ENCODE assay signal across 8 cellular contexts in the genomic region with DNA sequence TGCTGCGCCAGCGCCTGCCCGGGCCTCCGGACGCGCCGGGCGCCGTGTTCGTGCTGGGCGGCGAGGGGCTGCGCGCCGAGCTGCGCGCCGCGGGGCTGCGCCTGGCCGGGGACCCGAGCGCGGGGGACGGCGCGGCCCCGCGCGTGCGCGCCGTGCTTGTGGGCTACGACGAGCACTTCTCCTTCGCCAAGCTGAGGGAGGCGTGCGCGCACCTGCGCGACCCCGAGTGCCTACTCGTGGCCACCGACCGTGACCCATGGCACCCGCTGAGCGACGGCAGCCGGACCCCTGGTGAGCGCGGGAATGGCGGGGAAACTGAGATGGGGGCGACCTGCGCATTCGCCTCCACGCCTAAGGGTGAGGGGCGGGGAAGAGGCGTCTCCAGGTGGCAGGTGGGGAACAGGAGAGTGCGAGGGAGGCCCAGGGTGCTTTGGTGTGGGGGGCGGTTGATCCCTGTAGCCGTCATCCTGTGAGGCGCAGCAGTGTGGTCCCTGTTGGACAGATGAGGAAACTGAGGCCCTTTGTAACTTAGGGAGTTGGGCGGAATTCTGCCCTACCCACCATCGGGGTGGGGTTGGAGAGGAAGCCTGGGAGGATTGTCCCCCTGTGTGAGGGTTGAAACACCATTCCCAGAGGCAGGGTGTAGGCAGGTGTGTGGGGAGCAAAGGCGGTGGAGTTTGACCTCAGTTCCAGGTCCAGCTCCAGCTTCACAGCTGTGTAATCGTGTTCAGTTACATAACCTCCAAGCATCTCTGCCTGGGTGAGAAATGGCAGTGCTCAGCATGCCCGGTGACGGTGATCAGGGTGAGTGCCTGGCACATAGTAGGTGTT. TPM values are rescaled to one million over a fixed set of nuclear protein-coding genes. Genes with fewer than 3 reads are reported as not detected.
A peak's percentile ranks its signal among the peaks of the same experiment; 100 is the strongest.
DNase-seq lines count a peak whose midpoint lies in the region; ATAC-seq and TF ChIP-seq lines count a peak whose summit lies in the region.

No MANE protein-coding gene starts in this region.

- H3K79me2 ChIP-seq in mammary epithelial cell (ENCODE audit: insufficient read depth, low read length), result peaks cover 39% of the 10 kb centered on the region

- dilution Hi-C loops in mammary epithelial cell (cut with HindIII; ENCODE audit: low sequenced_read_pairs), result loop anchor here (5.0 kb wide), 1 partner anchor 37 kb away; no protein-coding TSS in a partner anchor

- H2AFZ ChIP-seq in mammary epithelial cell (ENCODE audit: low read depth, low read length), result peak overlapping the region; percentile 79

- H3K9ac ChIP-seq in mammary epithelial cell (ENCODE audit: insufficient read depth, low read length), result peak overlapping the region; percentile 38

- H3K4me1 Mint-ChIP-seq in mesothelial cell of epicardium, result peaks cover 41% of the 10 kb centered on the region

- no peaks in the 10 kb centered on the region for H3K9me3 Mint-ChIP-seq in mesothelial cell of epicardium

- no TSS peak for BruUV-seq in mammary epithelial cell (replicated peaks; lab: Mats Ljungman, UMichigan)

- H3K27ac Mint-ChIP-seq in mesothelial cell of epicardium, result peak overlapping the region; percentile 53

- H3K27ac ChIP-seq in mammary epithelial cell (ENCODE audit: insufficient read depth, low read depth, low read length) (no peak overlapping the region), uterus (peak overlapping the region; percentile 36 to 42)

- no peaks in the 10 kb centered on the region for H4K20me1 ChIP-seq in mammary epithelial cell (ENCODE audit: insufficient read depth, low read length)

- DNase-seq in GM03348 (ENCODE audit: low spot score) (peak; percentile 31), MV-4-11 (lab: John Stamatoyannopoulos, UW) (peak; percentile 22), mammary epithelial cell (no peak), mesothelial cell of epicardium (ENCODE audit: low spot score in 2 of 2, unreplicated experiment in 2 of 2) (no peak), uterus (no peak)
- DNase-seq in effector CD4-positive, alpha-beta T cell, result no peak

- H3K9me3 ChIP-seq in mammary epithelial cell (replicated peaks; ENCODE audit: insufficient read depth, low read length) (no peaks in the 10 kb centered on the region), uterus (no peaks in the 10 kb centered on the region)

- under 1% methylated on average over 19 of the region's 68 CpGs for WGBS in mammary epithelial cell (ENCODE audit: low coverage, missing lambda C conversion rate)

- peak overlapping the region; percentile 99 for H3K4me2 ChIP-seq in mammary epithelial cell (ENCODE audit: insufficient read depth, low read depth, low read length)

- CTCF ChIA-PET in mammary epithelial cell (lab: Charles Lee; ENCODE audit: low non-redundant PET), result interaction anchor here (1.6 kb wide), 1 partner anchor 16 kb away, joined by 9 read pairs; no protein-coding TSS in a partner anchor

- peak overlapping the region; percentile 71 for H3K4me3 Mint-ChIP-seq in mesothelial cell of epicardium

- no peak for TF ChIP-seq POLR2A in uterus (IDR thresholded peaks at IDR 0.05)

- peaks cover 21% of the 10 kb centered on the region for H3K4me1 ChIP-seq in mammary epithelial cell (ENCODE audit: insufficient read depth, low read length)
- peaks cover 0 to 11% of the 10 kb centered on the region in 2 donors for H3K4me1 ChIP-seq in uterus

- intact Hi-C loops in mammary epithelial cell (cut with micrococcal nuclease) (loop anchor here (2.0 kb wide), 1 partner anchor 16 kb away; no protein-coding TSS in a partner anchor), uterus (cut with DNase I; ENCODE audit: low total_unique reads) (no loop called here)

- no peaks in the 10 kb centered on the region for H3K27me3 Mint-ChIP-seq in mesothelial cell of epicardium (ENCODE audit: low read depth)

- H3K27me3 ChIP-seq in mammary epithelial cell (ENCODE audit: insufficient read depth, low read length), result no peaks in the 10 kb centered on the region
- no peaks in the 10 kb centered on the region for H3K27me3 ChIP-seq in uterus

- H3K36me3 ChIP-seq in mammary epithelial cell (ENCODE audit: insufficient read depth, low read length) (no peaks in the 10 kb centered on the region), uterus (no peaks in the 10 kb centered on the region)

- H3K4me3 ChIP-seq in mammary epithelial cell (replicated peaks in 1 of 3; ENCODE audit: insufficient read depth in 1 of 3, low read depth in 2 of 3, low read length in 3 of 3) (peak overlapping the region; percentile 35 to 84 (median 55)), uterus (peak overlapping the region; percentile 51 to 68)

- peak; percentile 1 for ATAC-seq in GM21423 (IDR thresholded peaks at IDR 0.05; ENCODE audit: unreplicated experiment)
- ATAC-seq in HG02870 (IDR thresholded peaks at IDR 0.05; ENCODE audit: unreplicated experiment), result no peak

- in situ Hi-C loops in mammary epithelial cell (cut with MboI; ENCODE audit: low sequenced_read_pairs in 2 of 2), result no loop called here

- TF ChIP-seq CTCF in mammary epithelial cell (conservative IDR thresholded peaks at IDR 0.05 in 1 of 2, IDR thresholded peaks at IDR 0.05 in 1 of 2; ENCODE audit: extremely low read depth in 1 of 2, insufficient read depth in 1 of 2, low read depth in 1 of 2, low read length in 2 of 2), result no peak
- no peak for TF ChIP-seq CTCF in mesothelial cell of epicardium (IDR thresholded peaks at IDR 0.05; ENCODE audit: unreplicated experiment)
- TF ChIP-seq CTCF in uterus (IDR thresholded peaks at IDR 0.05), result no peak

- no peaks in the 10 kb centered on the region for H3K36me3 Mint-ChIP-seq in mesothelial cell of epicardium

RNA-seq across cellular contexts. Expression of gene PDXP, which starts 0.8 kb away (rescaled TPM):
- total RNA-seq in mammary epithelial cell, result 1 to 10 TPM; 5.8 to 6.9 TPM
- polyA plus RNA-seq in mammary epithelial cell, result 19.4 TPM
- 10.4 TPM for polyA minus RNA-seq in mammary epithelial cell
- total RNA-seq in mesothelial cell of epicardium, result 15.6 to 16.5 TPM (median 16.1 TPM) in 3 replicates
- total RNA-seq in uterus, result 10 to 100 TPM in 1 of 4 donors, 1 to 10 TPM in 2, under 1 TPM in 1; 0.88 to 10.7 (median 3.7) TPM

RNA-seq across cellular contexts. Expression of gene LGALS1, which starts 16.2 kb away (rescaled TPM):
- 1,000 to 10,000 TPM; 2,888 to 3,171 TPM for total RNA-seq in mammary epithelial cell
- 6,743 TPM for polyA plus RNA-seq in mammary epithelial cell
- 4,799 TPM for polyA minus RNA-seq in mammary epithelial cell
- total RNA-seq in mesothelial cell of epicardium, result 238 to 262 TPM (median 242 TPM) in 3 replicates
- total RNA-seq in uterus, result 1,000 to 10,000 TPM; 1,421 to 3,100 (median 2,146) TPM

RNA-seq across cellular contexts. Expression of gene SH3BP1, which starts 19.8 kb away (rescaled TPM):
- total RNA-seq in mammary epithelial cell, result 10 to 100 TPM; 28.2 to 65.9 TPM
- 43.7 TPM for polyA plus RNA-seq in mammary epithelial cell
- 77.9 TPM for polyA minus RNA-seq in mammary epithelial cell
- 30.0 to 33.0 TPM (median 31.9 TPM) in 3 replicates for total RNA-seq in mesothelial cell of epicardium
- total RNA-seq in uterus, result 10 to 100 TPM in 3 of 4 donors, 1 to 10 TPM in 1; 7.4 to 26.2 (median 14.2) TPM

RNA-seq across cellular contexts. Expression of gene NOL12, which starts 26.9 kb away (rescaled TPM):
- total RNA-seq in mammary epithelial cell (10 to 100 TPM in 1 of 2 donors, 1 to 10 TPM in 1; 8.0 to 32.4 TPM), mesothelial cell of epicardium (23.9 to 25.2 TPM (median 24.8 TPM) in 3 replicates), uterus (10 to 100 TPM; 11.8 to 74.3 (median 20.9) TPM)
- polyA plus RNA-seq in mammary epithelial cell, result 21.2 TPM
- 11.9 TPM for polyA minus RNA-seq in mammary epithelial cell

RNA-seq across cellular contexts. Expression of gene TRIOBP, which starts 37.6 kb away (rescaled TPM):
- total RNA-seq in mammary epithelial cell, result 100 to 1,000 TPM; 117 to 138 TPM
- polyA plus RNA-seq in mammary epithelial cell, result 34.2 TPM
- polyA minus RNA-seq in mammary epithelial cell, result 75.7 TPM
- total RNA-seq in mesothelial cell of epicardium, result 69.2 to 76.1 TPM (median 71.4 TPM) in 3 replicates
- 100 to 1,000 TPM in 3 of 4 donors, 10 to 100 TPM in 1; 56.2 to 177 (median 127) TPM for total RNA-seq in uterus

Comparison
In these comparisons a context has a peak if more than half of its experiments do, and no peak if none do; other contexts are left out.
1. DNase-seq: peak in GM03348 (single experiment) and MV-4-11 (single experiment); none in mammary epithelial cell (single experiment), mesothelial cell of epicardium (0 of 2), uterus (0 of 2) and effector CD4-positive, alpha-beta T cell (single experiment).